13 cellular contexts compared by ENCODE assay signal in genomic region chr12:124554429-124555029, GRCh38. TPM values are rescaled to one million over a fixed set of nuclear protein-coding genes. Genes with fewer than 3 reads are reported as not detected.
DNase-seq lines count a peak whose midpoint lies in the region; ATAC-seq, FAIRE-seq and TF ChIP-seq lines count a peak whose summit lies in the region.
"Had no signal": no experiment of that assay in that cellular context is flagged by ENCODE, and none has a peak within 500 bp of the region (broad histone marks: within the 10 kb centered on the region; RNA-seq: fewer than 3 reads in every experiment).

No MANE protein-coding gene starts in this region.

- no peaks in the 10 kb centered on the region for H3K9me3 ChIP-seq in A549
- H3K9me3 ChIP-seq in K562 (replicated peaks; ENCODE audit: control insufficient read depth, insufficient read depth, low read depth, low read length), result no peaks in the 10 kb centered on the region
- no peaks in the 10 kb centered on the region for H3K9me3 ChIP-seq in mesenchymal stem cell (ENCODE audit: control insufficient read depth, low read length)

- H3K36me3 Mint-ChIP-seq in GM23338 (ENCODE audit: low read depth), result peaks cover 11% of the 10 kb centered on the region
- H3K36me3 Mint-ChIP-seq: natural killer cell treated with Interleukin-12 subunit alpha and Interleukin-12 subunit beta and Interleukin-15 and Interleukin-18, amount 100 ng/mL, for 72 hours had no signal

- peak overlapping the region in 1 of 2 experiments; percentile 16 for H3K23ac ChIP-seq in mesenchymal stem cell (ENCODE audit: low read length in 2 of 2)

- H3K36me3 ChIP-seq in GM23338 (ENCODE audit: insufficient read depth) (no peaks in the 10 kb centered on the region), K562 (ENCODE audit: control insufficient read depth, insufficient read depth, low read length) (peaks cover 3% of the 10 kb centered on the region; the same call in 1 of the 3 replicates), mesenchymal stem cell (ENCODE audit: control insufficient read depth in 1 of 2, insufficient read depth in 2 of 2, low read depth in 1 of 2, low read length in 2 of 2) (peaks cover 0 to 53% of the 10 kb centered on the region in 2 experiments)

- H3K4me1 ChIP-seq in A549, result peaks cover 14% of the 10 kb centered on the region
- H3K4me1 ChIP-seq in GM23338 (ENCODE audit: insufficient read depth), result peaks cover 43% of the 10 kb centered on the region
- H3K4me1 ChIP-seq in K562 (replicated peaks in 1 of 2; ENCODE audit: control insufficient read depth in 2 of 2, insufficient read depth in 2 of 2, low read length in 2 of 2), result peaks cover 33 to 81% of the 10 kb centered on the region in 2 experiments
- H3K4me1 ChIP-seq in mesenchymal stem cell (ENCODE audit: control insufficient read depth, insufficient read depth, low read depth, low read length), result peaks cover 74% of the 10 kb centered on the region

- H2AFZ ChIP-seq in GM23338 (no peak overlapping the region), K562 (ENCODE audit: low read depth, low read length) (no peak overlapping the region), mesenchymal stem cell (ENCODE audit: low read depth, low read length) (no peak overlapping the region)

- no peak for TF ChIP-seq EP300 in A549 (IDR thresholded peaks at IDR 0.05)
- TF ChIP-seq EP300 in K562 (IDR thresholded peaks at IDR 0.05; ENCODE audit: low read length), result no peak

- H4K20me1 ChIP-seq in GM23338 (replicated peaks; ENCODE audit: insufficient read depth), result peaks cover 78% of the 10 kb centered on the region
- H4K20me1 ChIP-seq in K562 (replicated peaks; ENCODE audit: control insufficient read depth, insufficient read depth, low read length), result peaks cover 44% of the 10 kb centered on the region

- intact Hi-C loops in K562 (cut with micrococcal nuclease), result loop anchor here (5.0 kb wide), 1 partner anchor 47 kb away; no protein-coding TSS in a partner anchor

- DNase-seq in A549 (ENCODE audit: low read depth in 1 of 2, low spot score in 1 of 2), result no peak
- DNase-seq in GM23338 (ENCODE audit: low spot score), result no peak
- no peak for DNase-seq in K562 (ENCODE audit: extremely low read depth in 1 of 4, low spot score in 3 of 4)
- no peak for DNase-seq in mesenchymal stem cell
- no peak for DNase-seq in activated gamma-delta T cell treated with Interleukin-2 at 50 U/mL for 16 hours
- no peak for DNase-seq in H54 (ENCODE audit: insufficient read length, low spot score)
- no peak for DNase-seq in NCI-H187 (lab: John Stamatoyannopoulos, UW)
- no peak for DNase-seq in epidermal melanocyte (ENCODE audit: insufficient read length, low spot score)
- DNase-seq: activated CD4-positive, CD25-positive, alpha-beta regulatory T cell; AML-193; NCI-H1048 had no signal

- CTCF ChIA-PET in A549 (lab: Yijun Ruan, JAX) (interaction anchor here (0.6 to 2.0 kb wide), 6 partner anchors 8 to 213 kb away, joined by 3 to 4 read pairs (median 4); no protein-coding TSS in a partner anchor), K562 (lab: Yijun Ruan, JAX; ENCODE audit: low intra/inter-chr PET ratio) (no interaction called here)

- no peak overlapping the region for H3K4me3 ChIP-seq in A549
- no peak overlapping the region for H3K4me3 ChIP-seq in GM23338
- H3K4me3 ChIP-seq in K562, result no peak overlapping the region
- no peak overlapping the region for H3K4me3 ChIP-seq in mesenchymal stem cell (ENCODE audit: insufficient read depth in 1 of 2, low read depth in 1 of 2, low read length in 2 of 2)

- H3K4me2 ChIP-seq in A549 (no peak overlapping the region), GM23338 (no peak overlapping the region), K562 (ENCODE audit: insufficient read depth, low read length) (no peak overlapping the region), mesenchymal stem cell (ENCODE audit: low read length, poor library complexity, severe bottlenecking) (peak overlapping the region; percentile 13)

- no peak overlapping the region for H2BK5ac ChIP-seq in mesenchymal stem cell (ENCODE audit: low read depth, low read length, poor library complexity, severe bottlenecking)

- FAIRE-seq in A549 (lab: Jason Lieb, UNC) (no peak), K562 (lab: Jason Lieb, UNC) (no peak), H54 (lab: Jason Lieb, UNC) (no peak)

- no peaks in the 10 kb centered on the region for H3K27me3 ChIP-seq in GM23338 (ENCODE audit: insufficient read depth)
- no peaks in the 10 kb centered on the region for H3K27me3 ChIP-seq in K562 (ENCODE audit: control insufficient read depth in 2 of 2, insufficient read depth in 2 of 2, low read length in 2 of 2)
- H3K27me3 ChIP-seq in mesenchymal stem cell (ENCODE audit: control insufficient read depth in 1 of 2, insufficient read depth in 1 of 2, low read length in 2 of 2), result no peaks in the 10 kb centered on the region

- peak overlapping the region; percentile 59 for H3K27ac Mint-ChIP-seq in GM23338
- H3K27ac Mint-ChIP-seq: activated T-helper 17 cell treated with anti-CD3 and anti-CD28 coated beads, Interleukin-2, amount 50 U/mL, for 72 hours; natural killer cell treated with Interleukin-12 subunit alpha and Interleukin-12 subunit beta and Interleukin-15 and Interleukin-18, amount 100 ng/mL, for 72 hours had no signal

- H4K91ac ChIP-seq in mesenchymal stem cell (ENCODE audit: low read length), result peak overlapping the region; percentile 34

- H3K9me2 ChIP-seq in GM23338 (ENCODE audit: insufficient read depth), result no peaks in the 10 kb centered on the region

- TF ChIP-seq POLR2A in A549 (IDR thresholded peaks at IDR 0.05; ENCODE audit: low read length) (no peak), K562 (conservative IDR thresholded peaks at IDR 0.05) (no peak), H54 (IDR thresholded peaks at IDR 0.05; ENCODE audit: low read depth, low read length) (no peak)

- in situ Hi-C loops in K562 (cut with MboI), result no loop called here

- peaks cover 1% of the 10 kb centered on the region for H3K79me1 ChIP-seq in mesenchymal stem cell (replicated peaks; ENCODE audit: low read length, poor library complexity, severe bottlenecking)

- peak overlapping the region in 1 of 2 experiments; percentile 12 for H3K14ac ChIP-seq in mesenchymal stem cell (ENCODE audit: low read length in 2 of 2)

- H2BK12ac ChIP-seq in mesenchymal stem cell (ENCODE audit: low read length in 2 of 2), result peak overlapping the region in 1 of 2 experiments; percentile 25

- no peak overlapping the region for H3K4me3 Mint-ChIP-seq in GM23338
- H3K4me3 Mint-ChIP-seq: activated T-helper 17 cell treated with anti-CD3 and anti-CD28 coated beads, Interleukin-2, amount 50 U/mL, for 72 hours; natural killer cell treated with Interleukin-12 subunit alpha and Interleukin-12 subunit beta and Interleukin-15 and Interleukin-18, amount 100 ng/mL, for 72 hours had no signal

- TF ChIP-seq RAD21 in A549 (conservative IDR thresholded peaks at IDR 0.05 in 1 of 2, IDR thresholded peaks at IDR 0.05 in 1 of 2), result no peak
- TF ChIP-seq RAD21 in K562 (CRISPR knock-in tag; conservative IDR thresholded peaks at IDR 0.05 in 1 of 2, IDR thresholded peaks at IDR 0.05 in 1 of 2), result no peak

- H2BK120ac ChIP-seq in mesenchymal stem cell (ENCODE audit: low read depth, low read length), result no peak overlapping the region

- no peaks in the 10 kb centered on the region for H3K9me1 ChIP-seq in K562 (ENCODE audit: control insufficient read depth, insufficient read depth, low read length)

- peak overlapping the region in 1 of 2 experiments; percentile 61; a peak in 2 of 4 replicates for H3K9ac ChIP-seq in K562 (ENCODE audit: insufficient read depth in 1 of 2, low read depth in 2 of 2, low read length in 2 of 2)
- no peak overlapping the region for H3K9ac ChIP-seq in mesenchymal stem cell (ENCODE audit: low read length)

- no peak overlapping the region for H2AK5ac ChIP-seq in mesenchymal stem cell (ENCODE audit: low read length, severe bottlenecking)

- H4K8ac ChIP-seq in mesenchymal stem cell (ENCODE audit: low read length), result peak overlapping the region; percentile 45

- H3F3A ChIP-seq in GM23338 (replicated peaks; ENCODE audit: low read depth), result peaks cover 12% of the 10 kb centered on the region; the same call in 1 of the 2 replicates

- TF ChIP-seq CTCF in A549 (IDR thresholded peaks at IDR 0.05) (no peak), GM23338 (conservative IDR thresholded peaks at IDR 0.05; ENCODE audit: low read depth in 2 of 2) (no peak), K562 (IDR thresholded peaks at IDR 0.05 in 2 of 3, conservative IDR thresholded peaks at IDR 0.05 in 1 of 3; ENCODE audit: insufficient read depth in 2 of 3, low read depth in 1 of 3, low read length in 3 of 3) (no peak)

- H3K27me3 Mint-ChIP-seq in GM23338 (ENCODE audit: insufficient read depth, low read depth, poor library complexity), result peaks cover 21% of the 10 kb centered on the region
- H3K27me3 Mint-ChIP-seq: activated T-helper 17 cell treated with anti-CD3 and anti-CD28 coated beads, Interleukin-2, amount 50 U/mL, for 72 hours; natural killer cell treated with Interleukin-12 subunit alpha and Interleukin-12 subunit beta and Interleukin-15 and Interleukin-18, amount 100 ng/mL, for 72 hours had no signal

- H3K18ac ChIP-seq in mesenchymal stem cell (ENCODE audit: low read depth in 1 of 2, low read length in 2 of 2), result peak overlapping the region; percentile 9 to 13

- no peak overlapping the region for H3K4ac ChIP-seq in mesenchymal stem cell (ENCODE audit: low read depth in 1 of 2, low read length in 2 of 2)

- POLR2A ChIA-PET in A549 (lab: Yijun Ruan, JAX), result no interaction called here
- POLR2A ChIA-PET in K562 (lab: Yijun Ruan, JAX), result interaction anchor here (0.6 to 1.6 kb wide), 2 partner anchors 8 to 120 kb away, joined by 3 to 5 read pairs; no protein-coding TSS in a partner anchor

- H3K79me2 ChIP-seq in GM23338 (replicated peaks; ENCODE audit: insufficient read depth) (peaks cover 100% of the 10 kb centered on the region), K562 (ENCODE audit: control insufficient read depth, insufficient read depth, low read length) (peaks cover 98% of the 10 kb centered on the region)

- 88% methylated on average over 26 of the region's 26 CpGs for WGBS in A549 (ENCODE audit: missing lambda C conversion rate)
- 79% methylated on average over 20 of the region's 26 CpGs for WGBS in K562 (ENCODE audit: insufficient coverage, low coverage, missing lambda C conversion rate)
- WGBS in mesenchymal stem cell, result 77% methylated on average over 26 of the region's 26 CpGs

- no TSS peak for BruUV-seq in K562 (replicated peaks; lab: Mats Ljungman, UMichigan)

- no peak overlapping the region for H3K27ac ChIP-seq in A549
- H3K27ac ChIP-seq in GM23338 (ENCODE audit: low read depth), result no peak overlapping the region
- H3K27ac ChIP-seq in K562 (ENCODE audit: extremely low read depth, low read depth, low read length), result no peak overlapping the region
- H3K27ac ChIP-seq in mesenchymal stem cell (ENCODE audit: low read length, poor library complexity, severe bottlenecking), result no peak overlapping the region

- no peak for ATAC-seq in A549
- ATAC-seq in GM23338, result no peak
- no peak for ATAC-seq in K562
- ATAC-seq: activated T-helper 17 cell treated with anti-CD3 and anti-CD28 coated beads, Interleukin-2, amount 50 U/mL, for 72 hours had no signal

- H3K9me3 Mint-ChIP-seq in GM23338, result no peaks in the 10 kb centered on the region
- H3K9me3 Mint-ChIP-seq: activated T-helper 17 cell treated with anti-CD3 and anti-CD28 coated beads, Interleukin-2, amount 50 U/mL, for 72 hours; natural killer cell treated with Interleukin-12 subunit alpha and Interleukin-12 subunit beta and Interleukin-15 and Interleukin-18, amount 100 ng/mL, for 72 hours had no signal

- peaks cover 65% of the 10 kb centered on the region for H3K4me1 Mint-ChIP-seq in GM23338

- H2BK15ac ChIP-seq in mesenchymal stem cell (ENCODE audit: low read depth, poor library complexity, severe bottlenecking), result no peak overlapping the region

RNA-seq across cellular contexts. Expression of gene NCOR2, which starts 12.9 kb away (rescaled TPM):
- 14.1 and 19.3 TPM in 2 replicates for polyA plus RNA-seq in A549 (2011; rRNA removed)
- 40.4 and 55.7 TPM in 2 replicates for polyA plus RNA-seq in A549 (2012; cell fraction: cytosol; rRNA removed)
- polyA plus RNA-seq in A549 (2012; cell fraction: nucleus; rRNA removed), result 206 and 232 TPM in 2 replicates
- 151 to 170 TPM (median 160 TPM) in 3 replicates for polyA plus RNA-seq in A549 (2017; fragmentation: RNase III; extraction: RNeasy Plus Mini Kit Qiagen cat#74134 plus additional on column Dnase treatment)
- polyA minus RNA-seq in A549 (2011; rRNA and poly(A)+ RNA removed), result 39.9 and 51.1 TPM in 2 replicates
- 180 and 190 TPM in 2 replicates for total RNA-seq in GM23338 (2014; rRNA removed; shearing (Covaris generic))
- 69.6 and 76.5 TPM in 2 replicates for polyA plus RNA-seq in GM23338 (2016; fragmentation: Nextera tagmentation; extraction: Ambion mirVana)
- 66.7 and 165 TPM in 2 replicates for total RNA-seq in K562 (2011; cell fraction: chromatin; rRNA removed; ENCODE audit: low replicate concordance)
- 51.9 and 54.2 TPM in 2 replicates for total RNA-seq in K562 (2011; cell fraction: nucleolus; rRNA removed)
- 57.6 and 83.1 TPM in 2 replicates for total RNA-seq in K562 (2011; cell fraction: nucleoplasm; rRNA removed)
- total RNA-seq in K562 (2014; rRNA removed), result 18.2 and 22.3 TPM in 2 replicates
- 2.8 and 4.1 TPM in 2 replicates for total RNA-seq in K562 (2014; rRNA removed; fragmentation: Illumina TruSeq; extraction: Trizol)
- total RNA-seq in K562 (2015; rRNA removed; fragmentation: Illumina TruSeq; extraction: Trizol), result 8.1 and 8.4 TPM in 2 replicates
- total RNA-seq in K562 (2021), result 124 and 126 TPM in 2 replicates
- polyA plus RNA-seq in K562 (2011; rRNA removed), result 3.1 and 4.2 TPM in 2 replicates
- polyA plus RNA-seq in K562 (2011; cell fraction: cytosol; rRNA removed), result 4.1 and 9.7 TPM in 2 replicates
- 20.4 and 29.6 TPM in 2 replicates for polyA plus RNA-seq in K562 (2011; cell fraction: nucleus; rRNA removed)
- 56.5 and 65.0 TPM in 2 replicates for polyA plus RNA-seq in K562 (2012)
- polyA plus RNA-seq in K562 (2014; fragmentation: Illumina TruSeq; extraction: Trizol), result 22.6 and 36.3 TPM in 2 replicates
- polyA plus RNA-seq in K562 (2014; fragmentation: Nextera tagmentation; extraction: Ambion mirVana), result under 1 TPM; 0.18 to 0.20 TPM
- polyA plus RNA-seq in K562 (2014; rRNA removed), result 24.9 and 29.2 TPM in 2 replicates
- polyA minus RNA-seq in K562 (2011; rRNA and poly(A)+ RNA removed), result 7.3 and 9.9 TPM in 2 replicates
- polyA minus RNA-seq in K562 (2011; cell fraction: cytosol; rRNA and poly(A)+ RNA removed), result 27.1 and 60.8 TPM in 2 replicates
- polyA minus RNA-seq in K562 (2011; cell fraction: nucleus; rRNA and poly(A)+ RNA removed), result 18.8 and 19.2 TPM in 2 replicates
- polyA plus RNA-seq in mesenchymal stem cell (2013, experiment 1 of 2), result 120 TPM
- polyA plus RNA-seq in mesenchymal stem cell (2013, experiment 2 of 2), result 113 TPM

Comparison
In these comparisons a context has a peak if more than half of its experiments do, and no peak if none do; other contexts are left out.
1. Of the 35 proteins assayed by ChIP-seq in both K562 and A549: peak only in K562: none; only in A549: none; in both: ZFP36; in neither: 33; mixed calls (peak in some experiments, not most) for 1.